Comparison of ENCODE assay signal across 8 cellular contexts in genomic region chr3:129121016-129121791, GRCh38. TPM values are rescaled to one million over a fixed set of nuclear protein-coding genes. Genes with fewer than 3 reads are reported as not detected.
DNase-seq lines count a peak whose midpoint lies in the region; ATAC-seq and TF ChIP-seq lines count a peak whose summit lies in the region.

No MANE protein-coding gene starts in this region.

- ATAC-seq in Right ventricle myocardium inferior, result no peak

- peaks cover 38% of the 10 kb centered on the region for H3K79me2 ChIP-seq in Loucy (ENCODE audit: insufficient read depth, low read length)

- no peak for TF ChIP-seq CTCF in Loucy (conservative IDR thresholded peaks at IDR 0.05; ENCODE audit: low read length)

- H3K27me3 ChIP-seq in Loucy (ENCODE audit: insufficient read depth, low read length, poor library complexity, severe bottlenecking) (no peaks in the 10 kb centered on the region), rectal smooth muscle tissue (ENCODE audit: control insufficient read depth, insufficient read depth, low read length) (no peaks in the 10 kb centered on the region)

- peak; percentile 61 for DNase-seq in stimulated activated CD8-positive, alpha-beta memory T cell treated with anti-CD3 and anti-CD28 coated beads, Interleukin-12 subunit alpha, Interleukin-12 subunit beta, amount 100 ng/mL, for 4 hours (ENCODE audit: low read depth)
- DNase-seq in stimulated activated CD8-positive, alpha-beta memory T cell treated with anti-CD3 and anti-CD28 coated beads, Interleukin-4, amount 100 ng/mL, for 48 hours, result no peak
- DNase-seq in activated gamma-delta T cell treated with anti-CD3 and anti-CD28 coated beads, Interleukin-2, amount 50 U/mL, for 16 hours (ENCODE audit: low read depth), result peak; percentile 39
- peak; percentile 78 for DNase-seq in Right ventricle myocardium inferior (ENCODE audit: missing footprints)
- no peak for DNase-seq in SKM-1 (lab: John Stamatoyannopoulos, UW; ENCODE audit: unreplicated experiment)
- no peak for DNase-seq in NCI-H526 treated with DMSO at 0.1 percent for 48 hours (lab: John Stamatoyannopoulos, UW)

- H3F3A ChIP-seq in Loucy (ENCODE audit: low read depth), result peaks cover 15% of the 10 kb centered on the region

- H3K4me3 ChIP-seq in Loucy (ENCODE audit: low read length, poor library complexity, severe bottlenecking) (peak overlapping the region; percentile 80), rectal smooth muscle tissue (ENCODE audit: low read length) (peak overlapping the region; percentile 82)

- H4K20me1 ChIP-seq in Loucy (ENCODE audit: insufficient read depth, low read length, poor library complexity, severe bottlenecking), result peaks cover 5% of the 10 kb centered on the region

- peak overlapping the region; percentile 92 for H3K27ac ChIP-seq in rectal smooth muscle tissue (ENCODE audit: low read depth, low read length)

- H3K9ac ChIP-seq in Loucy (ENCODE audit: low read depth, low read length, poor library complexity, severe bottlenecking) (peak overlapping the region; percentile 87), rectal smooth muscle tissue (ENCODE audit: low read length) (peak overlapping the region; percentile 83)

- H2AFZ ChIP-seq in Loucy (ENCODE audit: low read length), result peak overlapping the region; percentile 57; the same call in 1 of the 2 replicates

- H3K4me1 ChIP-seq in Loucy (ENCODE audit: insufficient read depth, low read length, poor library complexity, severe bottlenecking), result peaks cover 52% of the 10 kb centered on the region
- H3K4me1 ChIP-seq in rectal smooth muscle tissue (ENCODE audit: control insufficient read depth, insufficient read depth, low read length), result peaks cover 12% of the 10 kb centered on the region

- peak overlapping the region; percentile 77 for H3K4me2 ChIP-seq in Loucy (ENCODE audit: low read depth, low read length, poor library complexity, severe bottlenecking)

- H3K9me3 ChIP-seq in Loucy (ENCODE audit: insufficient read depth, low read depth, low read length), result no peaks in the 10 kb centered on the region

- no peaks in the 10 kb centered on the region for H3K9me2 ChIP-seq in Loucy (replicated peaks; ENCODE audit: low read depth, low read length)

- H3K36me3 ChIP-seq in Loucy (ENCODE audit: insufficient read depth, low read length) (no peaks in the 10 kb centered on the region), rectal smooth muscle tissue (ENCODE audit: control insufficient read depth, insufficient read depth, low read length) (peaks cover 3% of the 10 kb centered on the region)

- intact Hi-C loops in Right ventricle myocardium inferior (cut with DNase I), result no loop called here

RNA-seq across cellular contexts. Expression of gene RAB43, which starts 0.4 kb away (rescaled TPM):
- total RNA-seq in Right ventricle myocardium inferior, result 3.4 TPM

RNA-seq across cellular contexts. Expression of gene ISY1, which starts 39.7 kb away (rescaled TPM):
- total RNA-seq in Right ventricle myocardium inferior, result 25.1 TPM

Comparison
In these comparisons a context has a peak if more than half of its experiments do, and no peak if none do; other contexts are left out.
1. DNase-seq: peak in stimulated activated CD8-positive, alpha-beta memory T cell treated with anti-CD3 and anti-CD28 coated beads, Interleukin-12 subunit alpha, Interleukin-12 subunit beta, amount 100 ng/mL, for 4 hours (single experiment), activated gamma-delta T cell treated with anti-CD3 and anti-CD28 coated beads, Interleukin-2, amount 50 U/mL, for 16 hours (single experiment) and Right ventricle myocardium inferior (single experiment); none in stimulated activated CD8-positive, alpha-beta memory T cell treated with anti-CD3 and anti-CD28 coated beads, Interleukin-4, amount 100 ng/mL, for 48 hours (single experiment), SKM-1 (single experiment) and NCI-H526 treated with DMSO at 0.1 percent for 48 hours (single experiment).